9 cellular contexts compared by ENCODE assay signal in genomic region chr1:183039985-183040447, GRCh38. TPM values are rescaled to one million over a fixed set of nuclear protein-coding genes. Genes with fewer than 3 reads are reported as not detected.
DNase-seq lines count a peak whose midpoint lies in the region; ATAC-seq and TF ChIP-seq lines count a peak whose summit lies in the region.
"Had no signal": no experiment of that assay in that cellular context is flagged by ENCODE, and none has a peak within 500 bp of the region (broad histone marks: within the 10 kb centered on the region; RNA-seq: fewer than 3 reads in every experiment).

No MANE protein-coding gene starts in this region.

- peak overlapping the region; percentile 1 for H2BK5ac ChIP-seq in trophoblast cell (ENCODE audit: low read depth, low read length, poor library complexity)

- H3K27me3 Mint-ChIP-seq in CD4-positive, alpha-beta memory T cell = peaks cover 37 to 47% of the 10 kb centered on the region in 2 donors
- H3K27me3 Mint-ChIP-seq in CD4-positive, alpha-beta T cell = peaks cover 88% of the 10 kb centered on the region

- no peak overlapping the region for H3K27ac Mint-ChIP-seq in CD4-positive, alpha-beta memory T cell
- H3K27ac Mint-ChIP-seq in CD4-positive, alpha-beta T cell = no peak overlapping the region

- no peaks in the 10 kb centered on the region for H3K9me3 ChIP-seq in trophoblast cell (ENCODE audit: insufficient read depth, low read depth, low read length)
- H3K9me3 ChIP-seq in CD4-positive, alpha-beta memory T cell (ENCODE audit: control insufficient read depth in 1 of 2, low read length in 2 of 2) = no peaks in the 10 kb centered on the region
- no peaks in the 10 kb centered on the region for H3K9me3 ChIP-seq in CD4-positive, alpha-beta T cell (ENCODE audit: control insufficient read depth, low read length)

- no peaks in the 10 kb centered on the region for H3K27me3 ChIP-seq in trophoblast cell (ENCODE audit: insufficient read depth, low read length)
- H3K27me3 ChIP-seq in CD4-positive, alpha-beta memory T cell (ENCODE audit: insufficient read depth, low read length) = peaks cover 4% of the 10 kb centered on the region
- H3K27me3 ChIP-seq in CD4-positive, alpha-beta T cell (ENCODE audit: control insufficient read depth, insufficient read depth, low read length) = peaks cover 70% of the 10 kb centered on the region

- POLR2A ChIA-PET in CD4-positive, alpha-beta memory T cell (lab: Charles Lee; ENCODE audit: partially characterized antibody) = interaction anchor here (0.6 kb wide), 1 partner anchor 27 kb away, joined by 3 read pairs; no protein-coding TSS in a partner anchor
- POLR2A ChIA-PET in CD4-positive, alpha-beta T cell (lab: Charles Lee) = no interaction called here

- H3K18ac ChIP-seq in trophoblast cell (ENCODE audit: low read length) = no peak overlapping the region

- intact Hi-C loops in CD4-positive, alpha-beta memory T cell (cut with micrococcal nuclease) = no loop called here
- intact Hi-C loops in CD4-positive, alpha-beta T cell (cut with DNase I, micrococcal nuclease) = no loop called here

- H3K36me3 ChIP-seq in trophoblast cell (ENCODE audit: control insufficient read depth in 1 of 2, insufficient read depth in 2 of 2, low read length in 2 of 2) = no peaks in the 10 kb centered on the region
- no peaks in the 10 kb centered on the region for H3K36me3 ChIP-seq in CD4-positive, alpha-beta memory T cell (ENCODE audit: insufficient read depth, low read length)

- DNase-seq in G401 (ENCODE audit: low spot score) = peak; percentile 42
- DNase-seq in NCI-H187 treated with DMSO at 0.1 percent for 48 hours (lab: John Stamatoyannopoulos, UW) = peak; percentile 59
- DNase-seq in choroid plexus epithelial cell (ENCODE audit: low read depth) = peak; percentile 98
- peak in 1 of 2 donors; percentile 31 for DNase-seq in trophoblast cell
- no peak for DNase-seq in CD4-positive, alpha-beta memory T cell
- no peak for DNase-seq in CD4-positive, alpha-beta T cell

- WGBS in trophoblast cell (ENCODE audit: extremely low coverage, insufficient coverage, insufficient read length) = no CpG with 5 or more reads among the region's 3 CpGs

- no peak overlapping the region for H4K12ac ChIP-seq in trophoblast cell (ENCODE audit: low read depth, low read length)

- H3K4me2 ChIP-seq in trophoblast cell (ENCODE audit: low read length) = no peak overlapping the region

- H2AK5ac ChIP-seq in trophoblast cell (ENCODE audit: low read length) = peak overlapping the region; percentile 91

- H3K4me3 ChIP-seq in choroid plexus epithelial cell (ENCODE audit: low read depth, low read length) (no peak overlapping the region), trophoblast cell (ENCODE audit: low read depth, low read length) (no peak overlapping the region)
- no peak overlapping the region for H3K4me3 ChIP-seq in CD4-positive, alpha-beta memory T cell (ENCODE audit: low read length in 2 of 2)

- H4K8ac ChIP-seq in trophoblast cell (ENCODE audit: low read depth, low read length) = no peak overlapping the region

- peaks cover 9% of the 10 kb centered on the region for H3K79me1 ChIP-seq in trophoblast cell (ENCODE audit: low read length)

- ATAC-seq in HG03108 (IDR thresholded peaks at IDR 0.05; ENCODE audit: unreplicated experiment) (no peak), HG02981 (IDR thresholded peaks at IDR 0.05; ENCODE audit: unreplicated experiment) (no peak)
- no peak for ATAC-seq in CD4-positive, alpha-beta T cell (ENCODE audit: poor library complexity)
- ATAC-seq: HCT116 had no signal

- H3K36me3 Mint-ChIP-seq in CD4-positive, alpha-beta memory T cell = no peaks in the 10 kb centered on the region
- no peaks in the 10 kb centered on the region for H3K36me3 Mint-ChIP-seq in CD4-positive, alpha-beta T cell (ENCODE audit: low read depth)

- H3K4ac ChIP-seq in trophoblast cell (ENCODE audit: low read depth, low read length) = peak overlapping the region; percentile 94

- in situ Hi-C loops in G401 (cut with HindIII; ENCODE audit: low sequenced_read_pairs) = no loop called here

- H3K4me3 Mint-ChIP-seq in CD4-positive, alpha-beta memory T cell = no peak overlapping the region
- H3K4me3 Mint-ChIP-seq in CD4-positive, alpha-beta T cell = no peak overlapping the region

- CTCF ChIA-PET in CD4-positive, alpha-beta memory T cell (lab: Charles Lee; ENCODE audit: partially characterized antibody) = no interaction called here
- CTCF ChIA-PET in CD4-positive, alpha-beta T cell (lab: Charles Lee) = no interaction called here

- H3K4me1 Mint-ChIP-seq in CD4-positive, alpha-beta memory T cell = peaks cover 0 to 1% (median 0%) of the 10 kb centered on the region in 4 donors
- H3K4me1 Mint-ChIP-seq in CD4-positive, alpha-beta T cell (ENCODE audit: low read depth) = no peaks in the 10 kb centered on the region

- no peak for TF ChIP-seq CTCF in choroid plexus epithelial cell (conservative IDR thresholded peaks at IDR 0.05; ENCODE audit: low read depth, low read length)
- TF ChIP-seq CTCF in CD4-positive, alpha-beta T cell (IDR thresholded peaks at IDR 0.05) = no peak

- H3K14ac ChIP-seq in trophoblast cell (ENCODE audit: low read length) = no peak overlapping the region

- H3K4me1 ChIP-seq in trophoblast cell (ENCODE audit: control insufficient read depth in 1 of 2, insufficient read depth in 2 of 2, low read length in 2 of 2) = peaks cover 10 to 17% of the 10 kb centered on the region in 2 experiments
- no peaks in the 10 kb centered on the region for H3K4me1 ChIP-seq in CD4-positive, alpha-beta memory T cell (ENCODE audit: insufficient read depth, low read length)

- no peak overlapping the region for H4K91ac ChIP-seq in trophoblast cell (ENCODE audit: low read depth, low read length)

- H3K27ac ChIP-seq in trophoblast cell (ENCODE audit: low read depth, low read length) = peak overlapping the region; percentile 28
- H3K27ac ChIP-seq in CD4-positive, alpha-beta memory T cell (ENCODE audit: low read depth, low read length) = no peak overlapping the region
- H3K27ac ChIP-seq in CD4-positive, alpha-beta T cell (ENCODE audit: low read depth, low read length) = no peak overlapping the region

- H2BK120ac ChIP-seq in trophoblast cell (ENCODE audit: insufficient read depth, low read length, poor library complexity) = no peak overlapping the region

- no peak overlapping the region for H2AFZ ChIP-seq in trophoblast cell (ENCODE audit: insufficient read depth, low read length, poor library complexity)

- H2BK12ac ChIP-seq in trophoblast cell (ENCODE audit: low read length) = peak overlapping the region; percentile 66

- peaks cover 7% of the 10 kb centered on the region for H3K79me2 ChIP-seq in trophoblast cell (ENCODE audit: control insufficient read depth, insufficient read depth, low read length, poor library complexity)

- H3K23ac ChIP-seq in trophoblast cell (ENCODE audit: low read length) = no peak overlapping the region

- H3K9me3 Mint-ChIP-seq in CD4-positive, alpha-beta memory T cell = peaks cover 0 to 5% (median 0%) of the 10 kb centered on the region in 8 donors
- no peaks in the 10 kb centered on the region for H3K9me3 Mint-ChIP-seq in CD4-positive, alpha-beta T cell

- H3K9ac ChIP-seq in trophoblast cell (ENCODE audit: low read length) = no peak overlapping the region

RNA-seq across cellular contexts. Expression of gene LAMC1, which starts 16.8 kb away (rescaled TPM):
- total RNA-seq in G401 (2014; rRNA removed; shearing (Covaris generic)) = 44.7 and 68.9 TPM in 2 replicates
- polyA plus RNA-seq in trophoblast cell (2013) = 230 and 236 TPM in 2 replicates
- total RNA-seq in CD4-positive, alpha-beta memory T cell = under 1 TPM; 0.49 to 0.50 TPM
- polyA plus RNA-seq in CD4-positive, alpha-beta memory T cell = not detected
- not detected for total RNA-seq in CD4-positive, alpha-beta T cell

Comparison
In these comparisons a context has a peak if more than half of its experiments do, and no peak if none do; other contexts are left out.
1. DNase-seq: peak in G401 (single experiment), NCI-H187 treated with DMSO at 0.1 percent for 48 hours (single experiment) and choroid plexus epithelial cell (single experiment); none in CD4-positive, alpha-beta memory T cell (0 of 5) and CD4-positive, alpha-beta T cell (0 of 10).
2. RNA of gene LAMC1, which starts 16.8 kb away (total RNA-seq): 44.7 to 68.9 TPM in G401; 0.49 to 0.50 TPM in CD4-positive, alpha-beta memory T cell and not detected in CD4-positive, alpha-beta T cell; every median in the first group is over 10 times any median in the second.